8 cellular contexts compared by ENCODE assay signal in genomic region chr6:27752038-27752885, GRCh38.
DNase-seq lines count a peak whose midpoint lies in the region; ATAC-seq, FAIRE-seq and TF ChIP-seq lines count a peak whose summit lies in the region.

No MANE protein-coding gene starts in this region.

- H3K27ac ChIP-seq in ACC112 (ENCODE audit: low read depth, low read length) (peak overlapping the region; percentile 79; the same call in 1 of the 2 replicates), duodenal mucosa (ENCODE audit: low read depth, low read length) (no peak overlapping the region), right lobe of liver (peak overlapping the region; percentile 61 to 82 (median 68))

- peak; percentile 87 for FAIRE-seq in GM18507 (lab: Jason Lieb, UNC)

- 13% methylated on average over 22 of the region's 24 CpGs for WGBS in right lobe of liver (ENCODE audit: insufficient coverage, low coverage, low lambda C conversion rate, missing lambda C conversion rate)

- H3K4me1 ChIP-seq in ACC112 (ENCODE audit: control insufficient read depth, insufficient read depth, low read length, unreplicated experiment), result no peaks in the 10 kb centered on the region
- H3K4me1 ChIP-seq in duodenal mucosa (ENCODE audit: control insufficient read depth in 1 of 2, insufficient read depth in 2 of 2, low read length in 2 of 2), result peaks cover 3 to 6% of the 10 kb centered on the region in 2 donors
- H3K4me1 ChIP-seq in right lobe of liver, result peaks cover 0 to 5% (median 0%) of the 10 kb centered on the region in 4 donors

- H3K79me2 ChIP-seq in ACC112 (ENCODE audit: control insufficient read depth, insufficient read depth, low read length, unreplicated experiment), result no peaks in the 10 kb centered on the region

- peak overlapping the region; percentile 83 to 86 for H3K9ac ChIP-seq in duodenal mucosa (ENCODE audit: low read depth in 1 of 2, low read length in 2 of 2)

- H3K9me3 ChIP-seq in duodenal mucosa (ENCODE audit: control insufficient read depth in 1 of 2, low read length in 2 of 2) (no peaks in the 10 kb centered on the region), right lobe of liver (no peaks in the 10 kb centered on the region)

- H3K36me3 ChIP-seq in ACC112 (ENCODE audit: insufficient read depth, low read length) (no peaks in the 10 kb centered on the region), duodenal mucosa (ENCODE audit: control insufficient read depth in 1 of 2, insufficient read depth in 2 of 2, low read length in 2 of 2) (no peaks in the 10 kb centered on the region), right lobe of liver (no peaks in the 10 kb centered on the region)

- ATAC-seq in HG03442 (IDR thresholded peaks at IDR 0.05; ENCODE audit: unreplicated experiment) (peak; percentile 35), right lobe of liver (peak; percentile 85 to 93 (median 88))

- H2AFZ ChIP-seq in ACC112 (ENCODE audit: low read length, unreplicated experiment), result peak overlapping the region; percentile 97

- H3K4me3 ChIP-seq in ACC112 (ENCODE audit: low read depth, low read length) (peak overlapping the region; percentile 91), duodenal mucosa (ENCODE audit: low read depth in 1 of 2, low read length in 2 of 2) (peak overlapping the region; percentile 94 to 99), right lobe of liver (peak overlapping the region; percentile 54 to 60 (median 58))

- H3K27me3 ChIP-seq in ACC112 (ENCODE audit: insufficient read depth, low read length), result peaks cover 13% of the 10 kb centered on the region; the same call in 1 of the 2 replicates
- peaks cover 0 to 5% of the 10 kb centered on the region in 2 donors for H3K27me3 ChIP-seq in duodenal mucosa (ENCODE audit: control insufficient read depth in 1 of 2, insufficient read depth in 2 of 2, low read length in 2 of 2)
- peaks cover 0 to 2% of the 10 kb centered on the region in 2 donors for H3K27me3 ChIP-seq in right lobe of liver

- intact Hi-C loops in right lobe of liver (cut with DNase I), result no loop called here

- DNase-seq in GM18507 (ENCODE audit: extremely low spot score, insufficient read length, low read depth) (no peak), NCI-H460 (ENCODE audit: extremely low read depth, low read depth) (peak; percentile 78), right lobe of liver (peak in 2 of 3 donors; percentile 52 to 61)
- DNase-seq in activated CD4-positive, CD25-positive, alpha-beta regulatory T cell treated with anti-CD3 and anti-CD28 coated beads, Interleukin-2, amount 50 U/mL, for 72 hours, result peak; percentile 51
- peak; percentile 27 to 40 for DNase-seq in stimulated activated CD4-positive, alpha-beta T cell treated with anti-CD3 and anti-CD28 coated beads, Interleukin-4, amount 100 ng/mL, for 4 hours

- TF ChIP-seq POLR2A in right lobe of liver (IDR thresholded peaks at IDR 0.05), result no peak

- peak; percentile 79 to 85 (median 82) for TF ChIP-seq CTCF in right lobe of liver (IDR thresholded peaks at IDR 0.05)
